ENCODE assay signal across 9 cellular contexts in the genomic region with DNA sequence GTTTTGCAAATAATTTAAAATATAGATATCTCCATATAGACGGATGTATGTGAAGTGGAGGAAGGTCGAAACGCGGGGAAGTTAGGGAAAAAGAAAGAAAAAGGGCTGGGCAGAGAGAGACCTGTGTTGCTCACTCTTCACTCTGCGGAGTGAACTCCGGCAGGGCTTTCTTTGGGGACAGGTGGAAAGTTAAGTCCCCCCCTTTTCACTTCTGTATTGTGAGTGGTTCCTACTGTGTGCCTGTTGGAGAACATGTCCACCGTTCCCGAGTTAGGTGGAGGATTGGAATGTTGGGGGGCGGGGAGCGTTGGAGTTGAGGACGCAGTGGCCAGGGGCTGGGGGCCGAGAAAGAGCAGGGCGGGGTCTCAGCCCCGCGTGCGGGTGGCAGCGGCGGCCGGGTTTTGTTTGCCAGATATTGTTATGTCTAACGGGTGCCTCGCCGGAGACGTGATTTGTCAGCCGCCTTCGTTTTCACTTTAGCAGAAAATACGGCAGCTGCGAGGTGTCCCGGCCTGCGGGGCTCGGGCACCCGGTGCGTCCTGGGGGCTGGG.
DNase-seq lines count a peak whose midpoint lies in the region; ATAC-seq, FAIRE-seq and TF ChIP-seq lines count a peak whose summit lies in the region.
"Had no signal": no experiment of that assay in that cellular context is flagged by ENCODE, and none has a peak within 500 bp of the region (broad histone marks: within the 10 kb centered on the region; RNA-seq: fewer than 3 reads in every experiment).

No MANE protein-coding gene starts in this region.

- H3K9me3 Mint-ChIP-seq in activated naive CD8-positive, alpha-beta T cell treated with anti-CD3 and anti-CD28 coated beads, Interleukin-2, amount 10 ng/mL, durations not matched to agents 7 days and 5 days = no peaks in the 10 kb centered on the region

- H3K27ac ChIP-seq in keratinocyte (ENCODE audit: control insufficient read depth, insufficient read depth, low read length) (no peak overlapping the region), stomach (peak overlapping the region in 4 of 5 donors; percentile 20 to 73 (median 64))

- H3K4me1 ChIP-seq in keratinocyte (ENCODE audit: control insufficient read depth, extremely low read depth, insufficient read depth, low read length) (peaks cover 3% of the 10 kb centered on the region), stomach (peaks cover 28 to 56% (median 40%) of the 10 kb centered on the region in 4 donors)

- peak overlapping the region; percentile 67 for H3K27ac Mint-ChIP-seq in activated naive CD8-positive, alpha-beta T cell treated with anti-CD3 and anti-CD28 coated beads, Interleukin-2, amount 10 ng/mL, durations not matched to agents 7 days and 5 days

- H4K20me1 ChIP-seq in keratinocyte (ENCODE audit: control insufficient read depth, extremely low read depth, insufficient read depth, low read length) = no peaks in the 10 kb centered on the region

- intact Hi-C loops in stomach (cut with DNase I; ENCODE audit: low total_unique reads) = no loop called here

- POLR2A ChIA-PET in activated naive CD8-positive, alpha-beta T cell treated with anti-CD3 and anti-CD28 coated beads, Interleukin-2, amount 10 ng/mL, durations not matched to agents 7 days and 5 days (lab: Charles Lee) = no interaction called here

- TF ChIP-seq POLR2A in H54 (IDR thresholded peaks at IDR 0.05; ENCODE audit: low read depth, low read length) (no peak), stomach (IDR thresholded peaks at IDR 0.05) (no peak)

- H3K36me3 Mint-ChIP-seq in activated naive CD8-positive, alpha-beta T cell treated with anti-CD3 and anti-CD28 coated beads, Interleukin-2, amount 10 ng/mL, durations not matched to agents 7 days and 5 days = peaks cover 2% of the 10 kb centered on the region

- H3K27me3 ChIP-seq in keratinocyte (ENCODE audit: control insufficient read depth, extremely low read depth, insufficient read depth, low read length) (peaks cover 79% of the 10 kb centered on the region), stomach (peaks cover 15 to 100% (median 87%) of the 10 kb centered on the region in 3 donors)

- H3K36me3 ChIP-seq in keratinocyte (ENCODE audit: control insufficient read depth in 2 of 2, extremely low read depth in 1 of 2, insufficient read depth in 2 of 2, low read length in 2 of 2) (no peaks in the 10 kb centered on the region), stomach (no peaks in the 10 kb centered on the region)

- H3K27me3 Mint-ChIP-seq in activated naive CD8-positive, alpha-beta T cell treated with anti-CD3 and anti-CD28 coated beads, Interleukin-2, amount 10 ng/mL, durations not matched to agents 7 days and 5 days = peaks cover 71% of the 10 kb centered on the region

- 1 to 2% (median 1%) methylated on average over 28 to 32 of the region's 32 CpGs for WGBS in stomach, 5 donors

- H3K4me3 ChIP-seq in AG09309 (ENCODE audit: control insufficient read depth, low read depth, low read length) (peak overlapping the region; percentile 61), keratinocyte (ENCODE audit: control insufficient read depth in 2 of 3, extremely low read depth in 1 of 3, insufficient read depth in 2 of 3, low read depth in 1 of 3, low read length in 3 of 3) (peak overlapping the region; percentile 38 to 64 (median 51)), stomach (peak overlapping the region; percentile 51 to 75 (median 62))

- DNase-seq in AG09309 (ENCODE audit: low read depth) (no peak), H54 (ENCODE audit: insufficient read length, low spot score) (peak; percentile 47), keratinocyte (ENCODE audit: low read depth, low spot score) (no peak), stomach (no peak), foreskin melanocyte (no peak), mesenteric fat pad (ENCODE audit: low spot score) (no peak), NCI-H146 (lab: John Stamatoyannopoulos, UW) (no peak)
- no peak for DNase-seq in activated naive CD8-positive, alpha-beta T cell treated with anti-CD3 and anti-CD28 coated beads, Interleukin-2, amount 10 ng/mL, durations not matched to agents 7 days and 5 days

- ATAC-seq in activated naive CD8-positive, alpha-beta T cell treated with anti-CD3 and anti-CD28 coated beads, Interleukin-2, amount 10 ng/mL, durations not matched to agents 7 days and 5 days (ENCODE audit: low read depth) = no peak

- H3K4me3 Mint-ChIP-seq in activated naive CD8-positive, alpha-beta T cell treated with anti-CD3 and anti-CD28 coated beads, Interleukin-2, amount 10 ng/mL, durations not matched to agents 7 days and 5 days = peak overlapping the region; percentile 83

- no peaks in the 10 kb centered on the region for H3K9me1 ChIP-seq in keratinocyte (ENCODE audit: control insufficient read depth, extremely low read depth, insufficient read depth, low read length)

- no peak overlapping the region for H3K9ac ChIP-seq in keratinocyte (ENCODE audit: control insufficient read depth, extremely low read depth, insufficient read depth, low read length)

- H3K9me3 ChIP-seq in keratinocyte (ENCODE audit: control insufficient read depth, low read depth, low read length) (no peaks in the 10 kb centered on the region), stomach (no peaks in the 10 kb centered on the region)

- no peak for TF ChIP-seq EP300 in stomach (IDR thresholded peaks at IDR 0.05)

- dilution Hi-C loops in keratinocyte (cut with MboI; ENCODE audit: extremely low pct_ligation_motif_present, low sequenced_read_pairs) = no loop called here

- H3K4me1 Mint-ChIP-seq in activated naive CD8-positive, alpha-beta T cell treated with anti-CD3 and anti-CD28 coated beads, Interleukin-2, amount 10 ng/mL, durations not matched to agents 7 days and 5 days = peaks cover 16% of the 10 kb centered on the region

- peak overlapping the region; percentile 33 for H2AFZ ChIP-seq in keratinocyte (ENCODE audit: control insufficient read depth, low read length)

- TF ChIP-seq CTCF in AG09309 (IDR thresholded peaks at IDR 0.05; ENCODE audit: control insufficient read depth, insufficient read depth, low read depth, low read length, missing control alignments) (no peak), keratinocyte (optimal IDR thresholded peaks at IDR 0.05 in 1 of 3, IDR thresholded peaks at IDR 0.05 in 1 of 3, conservative IDR thresholded peaks at IDR 0.05 in 1 of 3; ENCODE audit: extremely low read depth in 1 of 3, insufficient read depth in 2 of 3, low read length in 3 of 3) (no peak), stomach (IDR thresholded peaks at IDR 0.05) (no peak)

- H3K4me2 ChIP-seq in keratinocyte (ENCODE audit: control insufficient read depth, extremely low read depth, insufficient read depth, low read depth, low read length) = peak overlapping the region; percentile 81

- H3K79me2 ChIP-seq in keratinocyte (ENCODE audit: control insufficient read depth, insufficient read depth, low read length) = no peaks in the 10 kb centered on the region

- FAIRE-seq in H54 (lab: Jason Lieb, UNC) (no peak), keratinocyte (lab: Jason Lieb, UNC) (no peak)
- FAIRE-seq: frontal cortex had no signal
